Comparison of ENCODE assay signal across 9 cellular contexts in genomic region chr16:68778551-68779231, GRCh38. TPM values are rescaled to one million over a fixed set of nuclear protein-coding genes. Genes with fewer than 3 reads are reported as not detected.
A peak's percentile ranks its signal among the peaks of the same experiment; 100 is the strongest.
DNase-seq lines count a peak whose midpoint lies in the region; ATAC-seq, FAIRE-seq and TF ChIP-seq lines count a peak whose summit lies in the region.
"Had no signal": no experiment of that assay in that cellular context is flagged by ENCODE, and none has a peak within 500 bp of the region (broad histone marks: within the 10 kb centered on the region; RNA-seq: fewer than 3 reads in every experiment).

No MANE protein-coding gene starts in this region.

- no peaks in the 10 kb centered on the region for H3K9me3 Mint-ChIP-seq in nephron progenitor cell
- no peaks in the 10 kb centered on the region for H3K9me3 Mint-ChIP-seq in osteocyte (ENCODE audit: unreplicated experiment)
- H3K9me3 Mint-ChIP-seq: naive B cell had no signal

- TF ChIP-seq POLR2A in GM12892 (IDR thresholded peaks at IDR 0.05; ENCODE audit: low read depth, low read length) = no peak

- no peak for TF ChIP-seq CTCF in epithelial cell of esophagus (IDR thresholded peaks at IDR 0.05; ENCODE audit: insufficient read depth, low read depth, low read length, missing control alignments)
- no peak for TF ChIP-seq CTCF in nephron progenitor cell (IDR thresholded peaks at IDR 0.05)
- no peak for TF ChIP-seq CTCF in osteocyte (IDR thresholded peaks at IDR 0.05)

- ATAC-seq in HG02642 (IDR thresholded peaks at IDR 0.05; ENCODE audit: poor library complexity, unreplicated experiment) = no peak

- DNase-seq in DMS53 treated with DMSO at 0.1 percent for 48 hours (lab: John Stamatoyannopoulos, UW; ENCODE audit: unreplicated experiment) (peak; percentile 78), NCI-H2227 treated with DMSO at 0.1 percent for 48 hours (lab: John Stamatoyannopoulos, UW) (peak; percentile 22), epithelial cell of esophagus (ENCODE audit: low read depth) (peak; percentile 89), nephron progenitor cell (no peak), osteocyte (ENCODE audit: extremely low spot score, unreplicated experiment) (no peak), mesenteric fat pad (ENCODE audit: low spot score) (no peak), GM12892 (ENCODE audit: insufficient read length) (no peak)
- DNase-seq: naive B cell had no signal

- no peak overlapping the region for H3K4me3 Mint-ChIP-seq in nephron progenitor cell
- H3K4me3 Mint-ChIP-seq in osteocyte (ENCODE audit: unreplicated experiment) = no peak overlapping the region

- no peak overlapping the region for H3K4me3 ChIP-seq in epithelial cell of esophagus (ENCODE audit: low read length)

- H3K27me3 Mint-ChIP-seq in nephron progenitor cell (ENCODE audit: low read depth, poor library complexity) (peaks cover 6% of the 10 kb centered on the region), osteocyte (ENCODE audit: unreplicated experiment) (no peaks in the 10 kb centered on the region)
- H3K27me3 Mint-ChIP-seq: naive B cell had no signal

- H3K4me1 Mint-ChIP-seq in nephron progenitor cell = peaks cover 26% of the 10 kb centered on the region
- no peaks in the 10 kb centered on the region for H3K4me1 Mint-ChIP-seq in osteocyte (ENCODE audit: unreplicated experiment)

- FAIRE-seq in GM12892 (lab: Jason Lieb, UNC) = no peak

- H3K27ac Mint-ChIP-seq in nephron progenitor cell = peak overlapping the region; percentile 73
- no peak overlapping the region for H3K27ac Mint-ChIP-seq in osteocyte (ENCODE audit: unreplicated experiment)
- H3K27ac Mint-ChIP-seq: naive B cell had no signal

- H3K36me3 Mint-ChIP-seq in nephron progenitor cell (ENCODE audit: low read depth) = no peaks in the 10 kb centered on the region
- H3K36me3 Mint-ChIP-seq in osteocyte (ENCODE audit: unreplicated experiment) = no peaks in the 10 kb centered on the region
- H3K36me3 Mint-ChIP-seq: naive B cell had no signal

RNA-seq across cellular contexts. Expression of gene CDH1, which starts 41.6 kb away (rescaled TPM):
- 0.21 TPM in 1 of 2 replicates, not detected in the other for total RNA-seq in osteocyte
- 0.55 TPM for total RNA-seq in mesenteric fat pad
- 2.9 TPM for polyA plus RNA-seq in GM12892 (2012; ENCODE audit: missing spikeins)

Comparison
In these comparisons a context has a peak if more than half of its experiments do, and no peak if none do; other contexts are left out.
1. DNase-seq: peak in DMS53 treated with DMSO at 0.1 percent for 48 hours (single experiment), NCI-H2227 treated with DMSO at 0.1 percent for 48 hours (single experiment) and epithelial cell of esophagus (single experiment); none in nephron progenitor cell (single experiment), osteocyte (single experiment), mesenteric fat pad (single experiment) and GM12892 (single experiment).